26 cellular contexts compared by ENCODE assay signal in genomic region chr12:22865822-22866221, GRCh38.
DNase-seq lines count a peak whose midpoint lies in the region; ATAC-seq, FAIRE-seq and TF ChIP-seq lines count a peak whose summit lies in the region.
"Had no signal": no experiment of that assay in that cellular context is flagged by ENCODE, and none has a peak within 500 bp of the region (broad histone marks: within the 10 kb centered on the region; RNA-seq: fewer than 3 reads in every experiment).

No MANE protein-coding gene starts in this region.

- H4K8ac ChIP-seq in H1 (ENCODE audit: extremely low read depth, insufficient read depth, low read length), result no peak overlapping the region

- no peaks in the 10 kb centered on the region for H3K79me1 ChIP-seq in H1 (ENCODE audit: low read depth, low read length)

- H3K23ac ChIP-seq in H1 (ENCODE audit: insufficient read length), result no peak overlapping the region

- H3K4me3 ChIP-seq in HEK293 (ENCODE audit: low read depth, low read length) (no peak overlapping the region), H1 (ENCODE audit: extremely low read depth in 1 of 4, insufficient read depth in 2 of 4, low read depth in 3 of 4, low read length in 4 of 4) (no peak overlapping the region), small intestine (ENCODE audit: low read depth in 1 of 2, low read length in 2 of 2) (no peak overlapping the region)
- H3K4me3 ChIP-seq: A549; BLaER1 treated with 17β-estradiol and CSF1 and Interleukin-3, amounts not matched to agents 10 nM and 100 nM; GM12878; GM23248 had no signal

- no peak overlapping the region for H2BK20ac ChIP-seq in H1 (ENCODE audit: low read length)

- ATAC-seq in stimulated activated effector memory CD8-positive, alpha-beta T cell treated with anti-CD3 and anti-CD28 coated beads, Interleukin-12 subunit alpha, Interleukin-12 subunit beta, amount 100 ng/mL, for 72 hours, result peak; percentile 37
- ATAC-seq: A549, GM12878, HCT116 had no signal

- TF ChIP-seq CTCF in HEK293 (tag by site-specific recombination; IDR thresholded peaks at IDR 0.05), result no peak
- TF ChIP-seq CTCF in H1 (IDR thresholded peaks at IDR 0.05; ENCODE audit: control extremely low read depth in 1 of 3, insufficient read depth in 1 of 3, low read depth in 1 of 3, low read length in 3 of 3), result no peak

- H3K79me2 ChIP-seq in H1 (ENCODE audit: control insufficient read depth in 1 of 2, insufficient read depth in 2 of 2, low read length in 2 of 2), result no peaks in the 10 kb centered on the region

- H3K4me1 Mint-ChIP-seq in stimulated activated effector memory CD8-positive, alpha-beta T cell treated with anti-CD3 and anti-CD28 coated beads, Interleukin-12 subunit alpha, Interleukin-12 subunit beta, amount 100 ng/mL, for 72 hours, result no peaks in the 10 kb centered on the region
- H3K4me1 Mint-ChIP-seq: CD14-positive monocyte; CD8-positive, alpha-beta memory T cell had no signal

- H3K9me3 ChIP-seq in HEK293 (ENCODE audit: control insufficient read depth, insufficient read depth, low read depth, low read length) (no peaks in the 10 kb centered on the region), H1 (ENCODE audit: insufficient read depth in 2 of 2, low read depth in 1 of 2, low read length in 1 of 2) (no peaks in the 10 kb centered on the region), small intestine (ENCODE audit: control insufficient read depth, low read depth) (no peaks in the 10 kb centered on the region)
- H3K9me3 ChIP-seq: A549; BE2C; BLaER1 treated with 17β-estradiol and CSF1 and Interleukin-3, amounts not matched to agents 10 nM and 100 nM had no signal

- no peak overlapping the region for H4K91ac ChIP-seq in H1 (replicated peaks; ENCODE audit: insufficient read length, low read length)

- 88% methylated on average over 6 of the region's 6 CpGs; no CpG with 5 or more reads in 1 of the 2 experiments for WGBS in H1 (ENCODE audit: extremely low coverage in 1 of 2, insufficient coverage in 1 of 2, insufficient read length in 1 of 2, insufficient replicate concordance in 2 of 2, low coverage in 1 of 2, low lambda C conversion rate in 2 of 2, missing lambda C conversion rate in 1 of 2), 2 experiments
- WGBS in small intestine, 3 donors, result 94 to 96% (median 95%) methylated on average over 6 of the region's 6 CpGs

- POLR2A ChIA-PET in HEK293 (lab: Yijun Ruan, JAX) (no interaction called here), H1 (lab: Charles Lee; ENCODE audit: partially characterized antibody) (no interaction called here)

- FAIRE-seq in H1 (lab: Jason Lieb, UNC), result no peak
- no peak for FAIRE-seq in small intestine (lab: Jason Lieb, UNC)
- FAIRE-seq: A549, D721Med, GM12878, GM19239 had no signal

- no peak overlapping the region for H3K9ac ChIP-seq in H1 (replicated peaks in 1 of 4; ENCODE audit: extremely low read depth in 1 of 4, low read depth in 3 of 4, low read length in 3 of 4)
- H3K9ac ChIP-seq: BLaER1 treated with 17β-estradiol and CSF1 and Interleukin-3, amounts not matched to agents 10 nM and 100 nM; GM23248 had no signal

- TF ChIP-seq POLR2A in H1 (IDR thresholded peaks at IDR 0.05; ENCODE audit: control extremely low read depth in 1 of 2, low read depth in 2 of 2, low read length in 2 of 2), result no peak

- no peak overlapping the region for H3K56ac ChIP-seq in H1 (replicated peaks; ENCODE audit: insufficient read length, low read depth, low read length)

- H3K27ac Mint-ChIP-seq in stimulated activated effector memory CD8-positive, alpha-beta T cell treated with anti-CD3 and anti-CD28 coated beads, Interleukin-12 subunit alpha, Interleukin-12 subunit beta, amount 100 ng/mL, for 72 hours, result no peak overlapping the region
- H3K27ac Mint-ChIP-seq: CD14-positive monocyte; CD4-positive, alpha-beta T cell; CD8-positive, alpha-beta memory T cell; H9; HFFc6 had no signal

- H3K36me3 ChIP-seq in HEK293 (ENCODE audit: control insufficient read depth in 2 of 2, insufficient read depth in 1 of 2, low read length in 2 of 2), result no peaks in the 10 kb centered on the region
- H3K36me3 ChIP-seq in H1 (ENCODE audit: control insufficient read depth in 2 of 4, insufficient read depth in 4 of 4, low read length in 3 of 4), result no peaks in the 10 kb centered on the region
- H3K36me3 ChIP-seq in small intestine (ENCODE audit: control insufficient read depth in 2 of 2, insufficient read depth in 2 of 2, low read length in 2 of 2), result no peaks in the 10 kb centered on the region
- H3K36me3 ChIP-seq: BE2C; BLaER1 treated with 17β-estradiol and CSF1 and Interleukin-3, amounts not matched to agents 10 nM and 100 nM had no signal

- H2AK5ac ChIP-seq in H1 (ENCODE audit: low read depth, low read length), result no peak overlapping the region

- no peak overlapping the region for H2BK120ac ChIP-seq in H1 (replicated peaks; ENCODE audit: low read depth, low read length)

- H3K4ac ChIP-seq in H1 (replicated peaks; ENCODE audit: insufficient read length, low read depth, low read length), result no peak overlapping the region

- H2AFZ ChIP-seq in H1 (ENCODE audit: low read length), result no peak overlapping the region
- H2AFZ ChIP-seq: GM23248 had no signal

- no peak overlapping the region for H4K5ac ChIP-seq in H1 (ENCODE audit: insufficient read length, low read depth, low read length)

- no peaks in the 10 kb centered on the region for H3K23me2 ChIP-seq in H1 (ENCODE audit: low read depth, low read length)

- H3K4me1 ChIP-seq in HEK293 (ENCODE audit: control insufficient read depth, insufficient read depth, low read length) (no peaks in the 10 kb centered on the region), H1 (replicated peaks in 1 of 4; ENCODE audit: control insufficient read depth in 3 of 4, insufficient read depth in 4 of 4, low read length in 3 of 4) (peaks cover 0 to under 1% (median 0%) of the 10 kb centered on the region in 4 experiments; a peak in 2 of 7 replicates), small intestine (ENCODE audit: control insufficient read depth in 2 of 2, insufficient read depth in 1 of 2, low read depth in 1 of 2, low read length in 1 of 2) (no peaks in the 10 kb centered on the region)
- H3K4me1 ChIP-seq: A549; BE2C; BLaER1 treated with 17β-estradiol and CSF1 and Interleukin-3, amounts not matched to agents 10 nM and 100 nM had no signal

- 0 out of 2 replicates have a peak overlapping the region, but pooled peaks have one; percentile 17 for H2BK5ac ChIP-seq in H1 (ENCODE audit: low read depth, low read length)

- no peaks in the 10 kb centered on the region for H3K36me3 Mint-ChIP-seq in stimulated activated effector memory CD8-positive, alpha-beta T cell treated with anti-CD3 and anti-CD28 coated beads, Interleukin-12 subunit alpha, Interleukin-12 subunit beta, amount 100 ng/mL, for 72 hours
- H3K36me3 Mint-ChIP-seq: CD14-positive monocyte; CD8-positive, alpha-beta memory T cell had no signal

- CTCF ChIA-PET in HEK293 (lab: Yijun Ruan, JAX), result interaction anchor here (0.7 kb wide), 1 partner anchor 9 kb away, joined by 6 read pairs; no protein-coding TSS in a partner anchor
- CTCF ChIA-PET in H1 (lab: Charles Lee; ENCODE audit: partially characterized antibody), result interaction anchor here (0.7 to 2.8 kb wide), 3 partner anchors 9 to 189 kb away, joined by 3 to 15 read pairs (median 10); no protein-coding TSS in a partner anchor

- no peaks in the 10 kb centered on the region for H3K9me3 Mint-ChIP-seq in stimulated activated effector memory CD8-positive, alpha-beta T cell treated with anti-CD3 and anti-CD28 coated beads, Interleukin-12 subunit alpha, Interleukin-12 subunit beta, amount 100 ng/mL, for 72 hours
- H3K9me3 Mint-ChIP-seq: CD14-positive monocyte; CD4-positive, alpha-beta T cell; CD8-positive, alpha-beta memory T cell; H9; HFFc6 had no signal

- DNase-seq in H1 (ENCODE audit: low read depth in 1 of 2, low spot score in 2 of 2) (no peak), small intestine (no peak), SW480 (ENCODE audit: low spot score) (no peak), NCI-H1105 (lab: John Stamatoyannopoulos, UW) (no peak)
- no peak for DNase-seq in stimulated activated effector memory CD8-positive, alpha-beta T cell treated with anti-CD3 and anti-CD28 coated beads, Interleukin-12 subunit alpha, Interleukin-12 subunit beta, amount 100 ng/mL, for 72 hours (ENCODE audit: low spot score in 2 of 2)
- DNase-seq: 8988T; ACHN; AML-193; BE2C; CD4-positive, alpha-beta T cell; CD8-positive, alpha-beta memory T cell; DMS 273 treated with DMSO at 0.1 percent for 48 hours; DMS79; EL; GDM1; GM23248; H9; HFFc6 had no signal

- H3K27ac ChIP-seq in HEK293 (ENCODE audit: extremely low read depth, low read depth, low read length) (no peak overlapping the region), H1 (ENCODE audit: low read depth, low read length) (no peak overlapping the region), small intestine (ENCODE audit: low read depth in 1 of 2, low read length in 1 of 2) (no peak overlapping the region)
- H3K27ac ChIP-seq: A549; BLaER1 treated with 17β-estradiol and CSF1 and Interleukin-3, amounts not matched to agents 10 nM and 100 nM; GM23248 had no signal

- no peaks in the 10 kb centered on the region for H3K27me3 ChIP-seq in H1 (replicated peaks in 1 of 4; ENCODE audit: control insufficient read depth in 3 of 4, extremely low read depth in 1 of 4, insufficient read depth in 3 of 4, low read length in 3 of 4)
- H3K27me3 ChIP-seq in small intestine (ENCODE audit: control insufficient read depth in 2 of 2, insufficient read depth in 2 of 2, low read length in 2 of 2), result no peaks in the 10 kb centered on the region
- H3K27me3 ChIP-seq: BE2C; BLaER1 treated with 17β-estradiol and CSF1 and Interleukin-3, amounts not matched to agents 10 nM and 100 nM had no signal

- TF ChIP-seq EP300 in H1 (IDR thresholded peaks at IDR 0.05; ENCODE audit: borderline replicate concordance in 1 of 2, low read depth in 2 of 2, low read length in 2 of 2), result no peak

- no peak overlapping the region for H3K4me3 Mint-ChIP-seq in stimulated activated effector memory CD8-positive, alpha-beta T cell treated with anti-CD3 and anti-CD28 coated beads, Interleukin-12 subunit alpha, Interleukin-12 subunit beta, amount 100 ng/mL, for 72 hours
- H3K4me3 Mint-ChIP-seq: CD14-positive monocyte; CD4-positive, alpha-beta T cell; CD8-positive, alpha-beta memory T cell; H9; HFFc6 had no signal

- H3K18ac ChIP-seq in H1 (ENCODE audit: extremely low read depth, low read length), result no peak overlapping the region

- no peak for TF ChIP-seq RAD21 in H1 (IDR thresholded peaks at IDR 0.05 in 1 of 2, conservative IDR thresholded peaks at IDR 0.05 in 1 of 2; ENCODE audit: low read depth in 2 of 2, low read length in 2 of 2)

- H2BK12ac ChIP-seq in H1 (ENCODE audit: low read depth, low read length), result no peak overlapping the region

- H2BK15ac ChIP-seq in H1 (ENCODE audit: low read length), result no peak overlapping the region

- H4K20me1 ChIP-seq in H1 (replicated peaks in 1 of 2; ENCODE audit: control insufficient read depth in 1 of 2, insufficient read depth in 2 of 2, low read length in 2 of 2), result no peaks in the 10 kb centered on the region
- H4K20me1 ChIP-seq: BLaER1 treated with 17β-estradiol and CSF1 and Interleukin-3, amounts not matched to agents 10 nM and 100 nM had no signal

- no peak overlapping the region for H3K14ac ChIP-seq in H1 (ENCODE audit: insufficient read length)

- H3K4me2 ChIP-seq in H1 (ENCODE audit: insufficient read depth in 1 of 2, low read depth in 2 of 2, low read length in 2 of 2), result no peak overlapping the region
- H3K4me2 ChIP-seq: A549; BLaER1 treated with 17β-estradiol and CSF1 and Interleukin-3, amounts not matched to agents 10 nM and 100 nM had no signal

TF ChIP-seq in H1, 55 proteins besides CTCF, POLR2A, EP300 and RAD21 (continues in another document):
- no peak for TF ChIP-seq KDM4A (IDR thresholded peaks at IDR 0.05; ENCODE audit: low read depth, low read length, severe bottlenecking)
